In genomic region chr1:7672864-7673263, GRCh38 we compare ENCODE assay signal across 15 cellular contexts.
DNase-seq lines count a peak whose midpoint lies in the region; ATAC-seq and TF ChIP-seq lines count a peak whose summit lies in the region.
"Had no signal": no experiment of that assay in that cellular context is flagged by ENCODE, and none has a peak within 500 bp of the region (broad histone marks: within the 10 kb centered on the region; RNA-seq: fewer than 3 reads in every experiment).

No MANE protein-coding gene starts in this region.

- H3K27ac ChIP-seq in heart left ventricle (no peak overlapping the region), left ventricle myocardium inferior (replicated peaks) (no peak overlapping the region), angular gyrus (ENCODE audit: low read depth, low read length) (peak overlapping the region; percentile 44)

- WGBS in heart left ventricle, 4 donors = 38 to 53% (median 47%) methylated on average over 3 to 11 of the region's 11 CpGs

- intact Hi-C loops in heart left ventricle (cut with DNase I) = no loop called here
- intact Hi-C loops in left ventricle myocardium inferior (cut with micrococcal nuclease) = no loop called here

- H3K4me3 ChIP-seq in heart left ventricle (no peak overlapping the region), left ventricle myocardium inferior (no peak overlapping the region)
- H3K4me3 ChIP-seq: GM23338 had no signal

- H3K9me3 Mint-ChIP-seq in stimulated activated effector memory CD8-positive, alpha-beta T cell treated with anti-CD3 and anti-CD28 coated beads, Interleukin-12 subunit alpha, Interleukin-12 subunit beta, amount 100 ng/mL, for 72 hours = no peaks in the 10 kb centered on the region
- H3K9me3 Mint-ChIP-seq: GM23338 had no signal

- TF ChIP-seq CTCF in heart left ventricle (IDR thresholded peaks at IDR 0.05) (no peak), left ventricle myocardium inferior (IDR thresholded peaks at IDR 0.05; ENCODE audit: borderline replicate concordance) (no peak)

- peaks cover 2% of the 10 kb centered on the region for H3K36me3 Mint-ChIP-seq in stimulated activated effector memory CD8-positive, alpha-beta T cell treated with anti-CD3 and anti-CD28 coated beads, Interleukin-12 subunit alpha, Interleukin-12 subunit beta, amount 100 ng/mL, for 72 hours

- no peak for TF ChIP-seq POLR2A in heart left ventricle (IDR thresholded peaks at IDR 0.05)

- no peak overlapping the region for H3K4me3 Mint-ChIP-seq in stimulated activated effector memory CD8-positive, alpha-beta T cell treated with anti-CD3 and anti-CD28 coated beads, Interleukin-12 subunit alpha, Interleukin-12 subunit beta, amount 100 ng/mL, for 72 hours
- H3K4me3 Mint-ChIP-seq: GM23338 had no signal

- H3K27ac Mint-ChIP-seq in stimulated activated effector memory CD8-positive, alpha-beta T cell treated with anti-CD3 and anti-CD28 coated beads, Interleukin-12 subunit alpha, Interleukin-12 subunit beta, amount 100 ng/mL, for 72 hours = peak overlapping the region; percentile 72
- H3K27ac Mint-ChIP-seq: GM23338 had no signal

- peak in 3 of 4 donors; percentile 16 to 28 (median 20) for ATAC-seq in heart left ventricle
- ATAC-seq in stimulated activated effector memory CD8-positive, alpha-beta T cell treated with anti-CD3 and anti-CD28 coated beads, Interleukin-12 subunit alpha, Interleukin-12 subunit beta, amount 100 ng/mL, for 72 hours = peak; percentile 12
- ATAC-seq: GM23338 had no signal

- H3K9me3 ChIP-seq in heart left ventricle (no peaks in the 10 kb centered on the region), left ventricle myocardium inferior (replicated peaks) (no peaks in the 10 kb centered on the region)

- DNase-seq in heart left ventricle (peak in 1 of 5 donors; percentile 49), left ventricle myocardium inferior (no peak), DMS153 treated with DMSO at 0.1 percent for 48 hours (lab: John Stamatoyannopoulos, UW; ENCODE audit: unreplicated experiment) (peak; percentile 9)
- DNase-seq in stimulated activated effector memory CD8-positive, alpha-beta T cell treated with anti-CD3 and anti-CD28 coated beads, Interleukin-12 subunit alpha, Interleukin-12 subunit beta, amount 100 ng/mL, for 72 hours (ENCODE audit: low spot score in 2 of 2) = no peak
- DNase-seq in effector CD4-positive, alpha-beta T cell = no peak
- no peak for DNase-seq in activated T-cell treated with anti-CD3 and anti-CD28 coated beads, Interleukin-2, amount 50 U/mL, for 1 hour
- DNase-seq: DMS53, EL, HCEC 1CT, NCI-H1092 treated with DMSO at 0.1 percent for 48 hours, NCI-H146, NCI-H2081 treated with DMSO at 0.1 percent for 48 hours, NCI-H82 had no signal

- H3K4me1 ChIP-seq in heart left ventricle = peaks cover 0 to 23% (median 10%) of the 10 kb centered on the region in 12 donors
- H3K4me1 ChIP-seq in left ventricle myocardium inferior = peaks cover 27% of the 10 kb centered on the region

- H3K4me1 Mint-ChIP-seq in stimulated activated effector memory CD8-positive, alpha-beta T cell treated with anti-CD3 and anti-CD28 coated beads, Interleukin-12 subunit alpha, Interleukin-12 subunit beta, amount 100 ng/mL, for 72 hours = peaks cover 36% of the 10 kb centered on the region

- H3K36me3 ChIP-seq in heart left ventricle (no peaks in the 10 kb centered on the region), left ventricle myocardium inferior (no peaks in the 10 kb centered on the region)

- no peaks in the 10 kb centered on the region for H3K27me3 ChIP-seq in heart left ventricle
- H3K27me3 ChIP-seq in left ventricle myocardium inferior (ENCODE audit: low read depth) = peaks cover 7% of the 10 kb centered on the region
